ENCODE assay signal across 9 cellular contexts in genomic region chr18:48153641-48154481, GRCh38.
DNase-seq lines count a peak whose midpoint lies in the region; ATAC-seq and TF ChIP-seq lines count a peak whose summit lies in the region.
"Had no signal": no experiment of that assay in that cellular context is flagged by ENCODE, and none has a peak within 500 bp of the region (broad histone marks: within the 10 kb centered on the region; RNA-seq: fewer than 3 reads in every experiment).

No MANE protein-coding gene starts in this region.

- TF ChIP-seq CTCF in astrocyte of the cerebellum (IDR thresholded peaks at IDR 0.05; ENCODE audit: low read depth, low read length, missing control alignments) (no peak), MM.1S (IDR thresholded peaks at IDR 0.05; ENCODE audit: low read length) (no peak)

- H4K20me1 ChIP-seq in MM.1S (ENCODE audit: insufficient read depth, low read length) = no peaks in the 10 kb centered on the region

- no peaks in the 10 kb centered on the region for H3K27me3 ChIP-seq in MM.1S (replicated peaks; ENCODE audit: insufficient read depth, low read length)

- H3K36me3 ChIP-seq in MM.1S (replicated peaks; ENCODE audit: insufficient read depth, low read length) = no peaks in the 10 kb centered on the region

- no peaks in the 10 kb centered on the region for H3K79me2 ChIP-seq in MM.1S (ENCODE audit: low read length)

- no peaks in the 10 kb centered on the region for H3K4me1 ChIP-seq in MM.1S (ENCODE audit: low read length)

- H2AFZ ChIP-seq in MM.1S (ENCODE audit: low read length) = no peak overlapping the region

- H3K4me3 ChIP-seq in astrocyte of the cerebellum (ENCODE audit: low read depth, low read length) = no peak overlapping the region
- no peak overlapping the region for H3K4me3 ChIP-seq in skin epidermis
- no peak overlapping the region for H3K4me3 ChIP-seq in MM.1S (ENCODE audit: low read length)

- H3K9me2 ChIP-seq in MM.1S (replicated peaks; ENCODE audit: insufficient read depth, low read length) = no peaks in the 10 kb centered on the region

- H3F3A ChIP-seq in MM.1S (ENCODE audit: insufficient read depth, low read length) = no peaks in the 10 kb centered on the region

- intact Hi-C loops in left ventricle myocardium superior (cut with micrococcal nuclease) = no loop called here

- DNase-seq in H4 (ENCODE audit: low spot score) = peak; percentile 48
- DNase-seq in astrocyte of the cerebellum (ENCODE audit: low read depth) = peak; percentile 35
- DNase-seq in left ventricle myocardium superior = no peak
- DNase-seq in MM.1S = no peak
- no peak for DNase-seq in DMS53 treated with DMSO at 0.1 percent for 48 hours (lab: John Stamatoyannopoulos, UW; ENCODE audit: unreplicated experiment)
- DNase-seq: anterior cingulate cortex had no signal

- no peaks in the 10 kb centered on the region for H3K9me3 ChIP-seq in MM.1S (replicated peaks; ENCODE audit: insufficient read depth, low read length)

- H3K9ac ChIP-seq in MM.1S (ENCODE audit: low read length) = no peak overlapping the region

- in situ Hi-C loops in astrocyte of the cerebellum (cut with HindIII; ENCODE audit: low sequenced_read_pairs) = no loop called here

- H3K27ac ChIP-seq in skin epidermis (peak overlapping the region in 16 of 21 experiments; percentile 16 to 79 (median 60)), MM.1S (ENCODE audit: low read length) (no peak overlapping the region)

- no peak overlapping the region for H3K4me2 ChIP-seq in MM.1S (ENCODE audit: low read depth, low read length)

- ATAC-seq in left ventricle myocardium superior (peak; percentile 59), HG02759 (IDR thresholded peaks at IDR 0.05; ENCODE audit: unreplicated experiment) (no peak), HG03097 (IDR thresholded peaks at IDR 0.05; ENCODE audit: low FRiP score, unreplicated experiment) (no peak)

Comparison
In these comparisons a context has a peak if more than half of its experiments do, and no peak if none do; other contexts are left out.
1. DNase-seq: peak in H4 (single experiment) and astrocyte of the cerebellum (single experiment); none in left ventricle myocardium superior (single experiment), MM.1S (single experiment) and DMS53 treated with DMSO at 0.1 percent for 48 hours (single experiment).